ENCODE assay signal across 17 cellular contexts in the genomic region with DNA sequence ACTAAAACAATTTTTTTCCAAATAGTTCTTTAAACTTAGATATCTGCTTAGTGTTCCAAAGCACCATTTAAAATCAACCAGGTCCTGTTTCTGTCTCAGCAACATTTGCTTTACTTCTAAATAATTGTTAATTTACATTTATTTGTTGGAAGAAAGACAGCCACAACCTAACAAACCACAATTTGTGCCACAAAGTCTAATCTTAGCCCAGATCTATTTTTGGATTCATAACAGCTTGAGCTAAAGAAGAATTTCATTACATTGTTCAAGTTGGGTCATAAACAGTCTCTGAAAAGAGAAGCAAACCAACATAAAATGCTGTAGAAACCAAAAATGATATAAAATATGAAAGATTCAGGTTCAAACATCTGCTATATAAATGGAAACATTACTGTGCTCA.
"Had no signal": no experiment of that assay in that cellular context is flagged by ENCODE, and none has a peak within 500 bp of the region (broad histone marks: within the 10 kb centered on the region; RNA-seq: fewer than 3 reads in every experiment).

No MANE protein-coding gene starts in this region.

- H3K36me3 ChIP-seq: heart left ventricle, left lung, neural progenitor cell, ovary, thyroid gland had no signal

- H3K27me3 ChIP-seq: dorsolateral prefrontal cortex, foreskin keratinocyte, heart left ventricle, left lung, neural progenitor cell, ovary, thyroid gland had no signal

- H2AFZ ChIP-seq: neural progenitor cell had no signal

- H3K9me3 ChIP-seq: heart left ventricle, left lung, ovary, thyroid gland had no signal

- ATAC-seq: esophagus mucosa, foreskin keratinocyte, heart left ventricle, left lung, WTC11 had no signal

- H3K9ac ChIP-seq: neural progenitor cell had no signal

- H3K27ac ChIP-seq: heart left ventricle, left lung, neural progenitor cell, ovary, thyroid gland had no signal

- H3K4me3 ChIP-seq: dorsolateral prefrontal cortex, heart left ventricle, left lung, neural progenitor cell, ovary, thyroid gland had no signal

- H3K4me2 ChIP-seq: neural progenitor cell had no signal

- DNase-seq: activated CD4-positive, alpha-beta T cell treated with anti-CD3 and anti-CD28 coated beads, Interleukin-2, amount 10 ng/mL, durations not matched to agents 7 days and 5 days; activated CD8-positive, alpha-beta memory T cell treated with anti-CD3 and anti-CD28 coated beads for 24 hours; activated naive CD4-positive, alpha-beta T cell treated with anti-CD3 and anti-CD28 coated beads, Interleukin-2, amount 50 U/mL, for 16 hours; amniotic stem cell; cerebellar nuclear complex; dorsolateral prefrontal cortex; foreskin keratinocyte; heart left ventricle; left lung; mesenchymal stem cell; ovary; stimulated activated CD4-positive, alpha-beta T cell treated with anti-CD3 and anti-CD28 coated beads, Interleukin-15, amount 100 ng/mL, for 24 hours; stimulated activated CD4-positive, alpha-beta T cell treated with anti-CD3 and anti-CD28 coated beads, Interleukin-4, amount 100 ng/mL, for 4 hours; thyroid gland had no signal
